Comparison of ENCODE assay signal across 1 cellular context in genomic region chr1:26431979-26432695, GRCh38.
TF ChIP-seq lines count a peak whose summit lies in the region.

Gene DHDDS, plus strand, starts transcription at chr1:26432321. Its CDS starts 625 bp downstream, at chr1:26432946.

TF ChIP-seq in K562, 482 proteins besides CTCF, POLR2A, EP300 and RAD21 (continued from another document and continues in another):
- TF ChIP-seq, protein P1, sequence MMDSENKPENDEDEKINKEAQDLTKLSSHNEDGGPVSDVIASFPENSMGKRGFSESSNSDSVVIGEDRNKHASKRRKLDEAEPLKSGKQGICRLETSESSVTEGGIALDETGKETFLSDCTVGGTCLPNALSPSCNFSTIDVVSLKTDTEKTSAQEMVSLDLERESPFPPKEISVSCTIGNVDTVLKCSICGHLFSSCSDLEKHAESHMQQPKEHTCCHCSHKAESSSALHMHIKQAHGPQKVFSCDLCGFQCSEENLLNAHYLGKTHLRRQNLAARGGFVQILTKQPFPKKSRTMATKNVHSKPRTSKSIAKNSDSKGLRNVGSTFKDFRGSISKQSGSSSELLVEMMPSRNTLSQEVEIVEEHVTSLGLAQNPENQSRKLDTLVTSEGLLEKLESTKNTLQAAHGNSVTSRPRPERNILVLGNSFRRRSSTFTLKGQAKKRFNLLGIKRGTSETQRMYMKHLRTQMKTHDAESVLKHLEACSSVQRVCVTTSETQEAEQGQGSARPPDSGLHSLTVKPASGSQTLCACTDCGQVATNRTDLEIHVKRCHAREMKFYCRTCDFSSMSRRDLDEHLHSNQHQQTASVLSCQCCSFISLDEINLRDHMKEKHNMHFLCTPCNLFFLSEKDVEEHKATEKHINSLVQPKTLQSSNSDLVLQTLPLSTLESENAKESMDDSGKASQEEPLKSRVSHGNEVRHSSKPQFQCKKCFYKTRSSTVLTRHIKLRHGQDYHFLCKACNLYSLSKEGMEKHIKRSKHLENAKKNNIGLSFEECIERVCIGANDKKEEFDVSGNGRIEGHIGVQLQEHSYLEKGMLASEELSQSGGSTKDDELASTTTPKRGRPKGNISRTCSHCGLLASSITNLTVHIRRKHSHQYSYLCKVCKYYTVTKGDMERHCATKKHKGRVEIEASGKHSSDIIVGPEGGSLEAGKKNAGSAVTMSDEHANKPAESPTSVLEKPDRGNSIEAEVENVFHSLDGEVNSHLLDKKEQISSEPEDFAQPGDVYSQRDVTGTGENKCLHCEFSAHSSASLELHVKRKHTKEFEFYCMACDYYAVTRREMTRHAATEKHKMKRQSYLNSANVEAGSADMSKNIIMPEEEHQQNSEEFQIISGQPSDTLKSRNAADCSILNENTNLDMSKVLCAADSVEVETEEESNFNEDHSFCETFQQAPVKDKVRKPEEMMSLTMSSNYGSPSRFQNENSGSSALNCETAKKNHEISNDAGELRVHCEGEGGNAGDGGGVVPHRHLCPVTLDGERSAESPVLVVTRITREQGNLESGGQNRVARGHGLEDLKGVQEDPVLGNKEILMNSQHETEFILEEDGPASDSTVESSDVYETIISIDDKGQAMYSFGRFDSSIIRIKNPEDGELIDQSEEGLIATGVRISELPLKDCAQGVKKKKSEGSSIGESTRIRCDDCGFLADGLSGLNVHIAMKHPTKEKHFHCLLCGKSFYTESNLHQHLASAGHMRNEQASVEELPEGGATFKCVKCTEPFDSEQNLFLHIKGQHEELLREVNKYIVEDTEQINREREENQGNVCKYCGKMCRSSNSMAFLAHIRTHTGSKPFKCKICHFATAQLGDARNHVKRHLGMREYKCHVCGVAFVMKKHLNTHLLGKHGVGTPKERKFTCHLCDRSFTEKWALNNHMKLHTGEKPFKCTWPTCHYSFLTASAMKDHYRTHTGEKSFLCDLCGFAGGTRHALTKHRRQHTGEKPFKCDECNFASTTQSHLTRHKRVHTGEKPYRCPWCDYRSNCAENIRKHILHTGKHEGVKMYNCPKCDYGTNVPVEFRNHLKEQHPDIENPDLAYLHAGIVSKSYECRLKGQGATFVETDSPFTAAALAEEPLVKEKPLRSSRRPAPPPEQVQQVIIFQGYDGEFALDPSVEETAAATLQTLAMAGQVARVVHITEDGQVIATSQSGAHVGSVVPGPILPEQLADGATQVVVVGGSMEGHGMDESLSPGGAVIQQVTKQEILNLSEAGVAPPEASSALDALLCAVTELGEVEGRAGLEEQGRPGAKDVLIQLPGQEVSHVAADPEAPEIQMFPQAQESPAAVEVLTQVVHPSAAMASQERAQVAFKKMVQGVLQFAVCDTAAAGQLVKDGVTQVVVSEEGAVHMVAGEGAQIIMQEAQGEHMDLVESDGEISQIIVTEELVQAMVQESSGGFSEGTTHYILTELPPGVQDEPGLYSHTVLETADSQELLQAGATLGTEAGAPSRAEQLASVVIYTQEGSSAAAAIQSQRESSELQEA (IDR thresholded peaks at IDR 0.05; ENCODE audit: low read depth) = no peak
- TF ChIP-seq JUND (IDR thresholded peaks at IDR 0.05; ENCODE audit: borderline replicate concordance, low read depth, low read length) (peak; percentile 93), JUND (tag; IDR thresholded peaks at IDR 0.05; ENCODE audit: borderline replicate concordance, low read depth, low read length) (no peak; the same call in 1 of the 3 replicates), RNF2 (IDR thresholded peaks at IDR 0.05) (peak; percentile 94), BMI1 (IDR thresholded peaks at IDR 0.05; ENCODE audit: low read length) (peak; percentile 25; the same call in 1 of the 2 replicates), PREB (CRISPR knock-in tag; IDR thresholded peaks at IDR 0.05) (no peak), FOXM1 (IDR thresholded peaks at IDR 0.05; ENCODE audit: low read depth) (no peak), FOXM1 (CRISPR knock-in tag; IDR thresholded peaks at IDR 0.05; ENCODE audit: low read depth) (peak; percentile 98), TEAD2 (tag; IDR thresholded peaks at IDR 0.05) (no peak), CHCHD3 (CRISPR knock-in tag; IDR thresholded peaks at IDR 0.05) (no peak), ZNF23 (CRISPR knock-in tag; IDR thresholded peaks at IDR 0.05) (no peak), ZNF717 (CRISPR knock-in tag; IDR thresholded peaks at IDR 0.05) (no peak), SRSF9 (IDR thresholded peaks at IDR 0.05; ENCODE audit: borderline replicate concordance, low read depth, low read length) (no peak), GABPB1 (CRISPR knock-in tag; IDR thresholded peaks at IDR 0.05) (peak; percentile 90), ARID3B (CRISPR knock-in tag; IDR thresholded peaks at IDR 0.05; ENCODE audit: borderline replicate concordance) (no peak), ZNF695 (CRISPR knock-in tag; IDR thresholded peaks at IDR 0.05) (no peak), PHF20 (IDR thresholded peaks at IDR 0.05; ENCODE audit: partially characterized antibody) (peak; percentile 99), HIVEP1 (CRISPR knock-in tag; IDR thresholded peaks at IDR 0.05) (peak; percentile 54; the same call in 1 of the 2 replicates), ZNF384 (IDR thresholded peaks at IDR 0.05; ENCODE audit: low read depth, low read length) (no peak; the same call in 1 of the 2 replicates), KAT8 (IDR thresholded peaks at IDR 0.05; ENCODE audit: low read depth) (no peak), ATF7 (IDR thresholded peaks at IDR 0.05) (peak; percentile 98), ZNF212 (CRISPR knock-in tag; IDR thresholded peaks at IDR 0.05) (0 out of 2 replicates have a peak, but pooled peaks have one; percentile 59), CHD1 (IDR thresholded peaks at IDR 0.05; ENCODE audit: low read length) (no peak), TSC22D4 (tag; IDR thresholded peaks at IDR 0.05) (no peak), TEAD4 (IDR thresholded peaks at IDR 0.05; ENCODE audit: low read length) (peak; percentile 49), TEAD4 (CRISPR knock-in tag; IDR thresholded peaks at IDR 0.05; ENCODE audit: borderline replicate concordance) (no peak), ZNF143 (CRISPR knock-in tag; IDR thresholded peaks at IDR 0.05) (no peak), XRCC5 (IDR thresholded peaks at IDR 0.05; ENCODE audit: low read depth, low read length) (0 out of 2 replicates have a peak, but pooled peaks have one; percentile 44), MED1 (CRISPR knock-in tag; IDR thresholded peaks at IDR 0.05; ENCODE audit: borderline replicate concordance) (no peak), ASH1L (IDR thresholded peaks at IDR 0.05; ENCODE audit: borderline replicate concordance, low read depth, partially characterized antibody) (peak; percentile 65), TAF15 (IDR thresholded peaks at IDR 0.05; ENCODE audit: low read depth, low read length) (no peak), MNT (conservative IDR thresholded peaks at IDR 0.05) (peak; percentile 100), HNRNPK (IDR thresholded peaks at IDR 0.05; ENCODE audit: low read depth, low read length, poor library complexity, severe bottlenecking) (peak; percentile 33), ILF3 (IDR thresholded peaks at IDR 0.05; ENCODE audit: borderline replicate concordance) (no peak), ZFPM2 (CRISPR knock-in tag; IDR thresholded peaks at IDR 0.05) (0 out of 2 replicates have a peak, but pooled peaks have one; percentile 45), ZNF707 (CRISPR knock-in tag; conservative IDR thresholded peaks at IDR 0.05) (no peak), NRF1 (conservative IDR thresholded peaks at IDR 0.05 in 1 of 2, IDR thresholded peaks at IDR 0.05 in 1 of 2) (peak; percentile 99 to 100), KDM4B (IDR thresholded peaks at IDR 0.05; ENCODE audit: borderline replicate concordance in 2 of 2, low read depth in 1 of 2) (no peak), DEAF1 (CRISPR knock-in tag; IDR thresholded peaks at IDR 0.05) (no peak), GATAD2A (IDR thresholded peaks at IDR 0.05) (peak; percentile 91), ZNF253 (CRISPR knock-in tag; conservative IDR thresholded peaks at IDR 0.05) (no peak), IRF2 (CRISPR knock-in tag; IDR thresholded peaks at IDR 0.05) (no peak), ELK3 (CRISPR knock-in tag; IDR thresholded peaks at IDR 0.05) (no peak), HLTF (IDR thresholded peaks at IDR 0.05) (peak; percentile 95), GTF2A2 (tag; IDR thresholded peaks at IDR 0.05) (no peak), ATF1 (CRISPR knock-in tag; IDR thresholded peaks at IDR 0.05) (peak; percentile 98), ATF1 (tag; IDR thresholded peaks at IDR 0.05) (peak; percentile 100), CGGBP1 (CRISPR knock-in tag; IDR thresholded peaks at IDR 0.05) (no peak; the same call in 1 of the 2 replicates), ZSCAN32 (CRISPR knock-in tag; IDR thresholded peaks at IDR 0.05) (no peak), ZNF184 (CRISPR knock-in tag; IDR thresholded peaks at IDR 0.05) (no peak), ZNF282 (CRISPR knock-in tag; IDR thresholded peaks at IDR 0.05) (no peak; the same call in 1 of the 2 replicates), ZNF77 (CRISPR knock-in tag; IDR thresholded peaks at IDR 0.05) (no peak), TGIF2 (CRISPR knock-in tag; IDR thresholded peaks at IDR 0.05) (no peak), ID3 (CRISPR knock-in tag; IDR thresholded peaks at IDR 0.05) (no peak), ID3 (tag; IDR thresholded peaks at IDR 0.05) (no peak; the same call in 1 of the 2 replicates)
- TF ChIP-seq, protein P2, sequence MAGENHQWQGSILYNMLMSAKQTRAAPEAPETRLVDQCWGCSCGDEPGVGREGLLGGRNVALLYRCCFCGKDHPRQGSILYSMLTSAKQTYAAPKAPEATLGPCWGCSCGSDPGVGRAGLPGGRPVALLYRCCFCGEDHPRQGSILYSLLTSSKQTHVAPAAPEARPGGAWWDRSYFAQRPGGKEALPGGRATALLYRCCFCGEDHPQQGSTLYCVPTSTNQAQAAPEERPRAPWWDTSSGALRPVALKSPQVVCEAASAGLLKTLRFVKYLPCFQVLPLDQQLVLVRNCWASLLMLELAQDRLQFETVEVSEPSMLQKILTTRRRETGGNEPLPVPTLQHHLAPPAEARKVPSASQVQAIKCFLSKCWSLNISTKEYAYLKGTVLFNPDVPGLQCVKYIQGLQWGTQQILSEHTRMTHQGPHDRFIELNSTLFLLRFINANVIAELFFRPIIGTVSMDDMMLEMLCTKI (IDR thresholded peaks at IDR 0.05; ENCODE audit: partially characterized antibody) = no peak
